Comparison of ENCODE assay signal across 9 cellular contexts in genomic region chr2:165469417-165469816, GRCh38. TPM values are rescaled to one million over a fixed set of nuclear protein-coding genes. Genes with fewer than 3 reads are reported as not detected.
A peak's percentile ranks its signal among the peaks of the same experiment; 100 is the strongest.
DNase-seq lines count a peak whose midpoint lies in the region; FAIRE-seq and TF ChIP-seq lines count a peak whose summit lies in the region.
"Had no signal": no experiment of that assay in that cellular context is flagged by ENCODE, and none has a peak within 500 bp of the region (broad histone marks: within the 10 kb centered on the region; RNA-seq: fewer than 3 reads in every experiment).

Gene CSRNP3, plus strand, starts transcription at chr2:165469698. Its CDS starts 125,368 bp downstream, at chr2:165595066.

- no peaks in the 10 kb centered on the region for H3K36me3 ChIP-seq in spleen

- peak within 1 kb of the TSS in 1 of 8 donors; percentile 16 for H3K27ac ChIP-seq in spleen

- DNase-seq in Daoy (ENCODE audit: low read depth) (peak; percentile 86), NCI-H2227 treated with DMSO at 0.1 percent for 48 hours (lab: John Stamatoyannopoulos, UW) (peak; percentile 99), choroid plexus epithelial cell (ENCODE audit: low read depth) (peak; percentile 92), spleen (no peak), KG1 (lab: John Stamatoyannopoulos, UW) (no peak)
- DNase-seq in activated effector memory CD4-positive, alpha-beta T cell treated with Interleukin-2 at 50 U/mL for 16 hours: no peak
- DNase-seq in activated T-cell treated with anti-CD3 and anti-CD28 coated beads, Interleukin-2, amount 50 U/mL, for 1 hour: no peak

- 25 to 53% (median 31%) methylated on average over 8 of the region's 8 CpGs for WGBS in spleen, 5 donors

- FAIRE-seq in islet of Langerhans (lab: Jason Lieb, UNC): peak; percentile 100

- no peak for TF ChIP-seq POLR2A in spleen (IDR thresholded peaks at IDR 0.05)

- no peaks in the 10 kb centered on the region for H3K27me3 ChIP-seq in spleen (replicated peaks in 1 of 7)

- intact Hi-C loops in spleen (cut with DNase I; ENCODE audit: low total_unique reads): no loop called here

- TF ChIP-seq CTCF in choroid plexus epithelial cell (conservative IDR thresholded peaks at IDR 0.05; ENCODE audit: low read depth, low read length) (peak; percentile 9), spleen (IDR thresholded peaks at IDR 0.05 in 8 of 11, conservative IDR thresholded peaks at IDR 0.05 in 3 of 11) (no peak)

- H3K9me3 ChIP-seq in spleen: no peaks in the 10 kb centered on the region

- H3K4me1 ChIP-seq in spleen: no peaks in the 10 kb centered on the region

- H3K4me3 ChIP-seq in choroid plexus epithelial cell (ENCODE audit: low read depth, low read length) (peak within 1 kb of the TSS; percentile 60), spleen (peak within 1 kb of the TSS; percentile 20 to 64 (median 38))

RNA-seq across cellular contexts. Expression of gene CSRNP3, which starts in this region (rescaled TPM):
- total RNA-seq in Daoy (2014; rRNA removed; shearing (Covaris generic)): 0.83 and 2.7 TPM in 2 replicates
- total RNA-seq in spleen: 1 to 10 TPM in 6 of 7 donors, under 1 TPM in 1; 0.84 to 7.4 (median 4.8) TPM
- under 1 TPM; 0.30 to 0.51 (median 0.30) TPM for polyA plus RNA-seq in spleen
- total RNA-seq: pulmonary artery endothelial cell had no signal

Comparison
In these comparisons a context has a peak if more than half of its experiments do, and no peak if none do; other contexts are left out.
1. DNase-seq: peak in Daoy (single experiment), NCI-H2227 treated with DMSO at 0.1 percent for 48 hours (single experiment) and choroid plexus epithelial cell (single experiment); none in spleen (single experiment), activated effector memory CD4-positive, alpha-beta T cell treated with Interleukin-2 at 50 U/mL for 16 hours (single experiment), KG1 (single experiment) and activated T-cell treated with anti-CD3 and anti-CD28 coated beads, Interleukin-2, amount 50 U/mL, for 1 hour (single experiment).